ENCODE assay signal across 8 cellular contexts in genomic region chr7:69596723-69597277, GRCh38. TPM values are rescaled to one million over a fixed set of nuclear protein-coding genes. Genes with fewer than 3 reads are reported as not detected.
DNase-seq lines count a peak whose midpoint lies in the region; ATAC-seq and TF ChIP-seq lines count a peak whose summit lies in the region.

No MANE protein-coding gene starts in this region.

- TF ChIP-seq POLR2A in upper lobe of left lung (IDR thresholded peaks at IDR 0.05) = no peak

- no peaks in the 10 kb centered on the region for H3K9me3 Mint-ChIP-seq in activated naive CD4-positive, alpha-beta T cell treated with anti-CD3 and anti-CD28 coated beads for 36 hours
- H3K9me3 Mint-ChIP-seq in memory B cell = no peaks in the 10 kb centered on the region

- DNase-seq in activated naive CD4-positive, alpha-beta T cell treated with anti-CD3 and anti-CD28 coated beads for 36 hours = no peak
- DNase-seq in activated naive CD4-positive, alpha-beta T cell treated with Interleukin-2 at 50 U/mL for 16 hours = no peak
- DNase-seq in memory B cell (ENCODE audit: low spot score in 2 of 2) (no peak), upper lobe of left lung (no peak), RKO (ENCODE audit: low spot score) (no peak), hippocampal formation (lab: John Stamatoyannopoulos, UW) (no peak)

- H3K36me3 ChIP-seq in upper lobe of left lung = no peaks in the 10 kb centered on the region

- peaks cover 37% of the 10 kb centered on the region for H3K27me3 Mint-ChIP-seq in activated naive CD4-positive, alpha-beta T cell treated with anti-CD3 and anti-CD28 coated beads for 36 hours (ENCODE audit: low read depth)
- H3K27me3 Mint-ChIP-seq in memory B cell = no peaks in the 10 kb centered on the region

- H3K36me3 Mint-ChIP-seq in activated naive CD4-positive, alpha-beta T cell treated with anti-CD3 and anti-CD28 coated beads for 36 hours (ENCODE audit: low read depth) = no peaks in the 10 kb centered on the region
- H3K36me3 Mint-ChIP-seq in memory B cell = peaks cover 2% of the 10 kb centered on the region

- CTCF ChIA-PET in activated naive CD4-positive, alpha-beta T cell treated with anti-CD3 and anti-CD28 coated beads for 36 hours (lab: Charles Lee) = no interaction called here

- TF ChIP-seq EP300 in upper lobe of left lung (IDR thresholded peaks at IDR 0.05) = no peak

- H3K27ac ChIP-seq in angular gyrus (ENCODE audit: low read depth, low read length) (peak overlapping the region; percentile 86), upper lobe of left lung (peak overlapping the region; percentile 76 to 85 (median 84))

- WGBS in upper lobe of left lung, 2 donors = 18 to 22% methylated on average over 14 to 16 of the region's 16 CpGs

- intact Hi-C loops in activated naive CD4-positive, alpha-beta T cell treated with anti-CD3 and anti-CD28 coated beads for 36 hours (cut with micrococcal nuclease) = no loop called here

- ATAC-seq in memory B cell (ENCODE audit: low read depth) (no peak), upper lobe of left lung (ENCODE audit: low FRiP score in 2 of 2) (no peak), HG02571 (IDR thresholded peaks at IDR 0.05; ENCODE audit: unreplicated experiment) (no peak)

- TF ChIP-seq CTCF in upper lobe of left lung (IDR thresholded peaks at IDR 0.05) = no peak

- no peaks in the 10 kb centered on the region for H3K9me3 ChIP-seq in upper lobe of left lung

- no peaks in the 10 kb centered on the region for H3K27me3 ChIP-seq in upper lobe of left lung

- peak overlapping the region; percentile 35 for H3K4me3 Mint-ChIP-seq in activated naive CD4-positive, alpha-beta T cell treated with anti-CD3 and anti-CD28 coated beads for 36 hours
- peak overlapping the region; percentile 86 for H3K4me3 Mint-ChIP-seq in memory B cell

- H3K4me3 ChIP-seq in upper lobe of left lung = peak overlapping the region; percentile 62 to 82 (median 66)

- peaks cover 19 to 37% (median 21%) of the 10 kb centered on the region in 4 donors for H3K4me1 ChIP-seq in upper lobe of left lung

- H3K27ac Mint-ChIP-seq in activated naive CD4-positive, alpha-beta T cell treated with anti-CD3 and anti-CD28 coated beads for 36 hours = no peak overlapping the region
- peak overlapping the region; percentile 87 for H3K27ac Mint-ChIP-seq in memory B cell

- peaks cover 10% of the 10 kb centered on the region for H3K4me1 Mint-ChIP-seq in activated naive CD4-positive, alpha-beta T cell treated with anti-CD3 and anti-CD28 coated beads for 36 hours (ENCODE audit: low read depth)
- H3K4me1 Mint-ChIP-seq in memory B cell = peaks cover 11% of the 10 kb centered on the region

RNA-seq across cellular contexts. Expression of gene AUTS2, which starts 1.5 kb away (rescaled TPM):
- 1 to 10 TPM in 1 of 2 experiments, under 1 TPM in 1; 0.79 to 1.1 TPM for total RNA-seq in activated naive CD4-positive, alpha-beta T cell treated with anti-CD3 and anti-CD28 coated beads for 36 hours
- total RNA-seq in upper lobe of left lung = 100 to 1,000 TPM in 1 of 6 donors, 10 to 100 TPM in 5; 38.9 to 151 (median 55.8) TPM

Comparison
In these comparisons a context has a peak if more than half of its experiments do, and no peak if none do; other contexts are left out.
1. RNA of gene AUTS2, which starts 1.5 kb away (total RNA-seq): 38.9 to 151 TPM in upper lobe of left lung; 0.79 to 1.1 TPM in activated naive CD4-positive, alpha-beta T cell treated with anti-CD3 and anti-CD28 coated beads for 36 hours; every median in the first group is over 10 times any median in the second.